1 cellular context compared by ENCODE assay signal in the genomic region with DNA sequence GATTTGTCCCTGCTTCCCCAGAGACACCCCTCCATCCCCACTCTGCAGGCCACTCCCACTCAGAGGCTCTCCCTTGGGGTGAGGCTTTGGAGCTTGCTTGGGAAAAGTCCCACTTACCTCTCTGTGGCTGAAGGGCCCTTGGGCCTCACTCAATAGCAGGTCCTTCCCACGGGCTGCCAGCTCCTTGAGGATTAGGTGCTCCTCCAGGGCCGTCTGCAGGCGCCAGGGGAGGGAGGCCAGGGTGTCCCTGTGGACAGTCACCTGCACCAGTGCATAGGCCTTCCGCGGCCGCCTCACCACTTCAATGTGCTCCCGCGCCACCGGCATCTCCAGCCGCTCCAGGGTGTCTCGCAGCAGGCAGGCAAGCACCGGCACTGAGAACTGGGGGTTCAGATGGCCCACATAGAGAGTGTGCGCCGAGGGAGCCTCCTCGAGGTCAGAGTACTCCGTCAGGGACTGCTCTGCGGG.
TF ChIP-seq lines count a peak whose summit lies in the region.

No MANE protein-coding gene starts in this region.

TF ChIP-seq in HepG2, 621 proteins besides CTCF, POLR2A, EP300 and RAD21 (continued from another document):
- TF ChIP-seq, protein P1, sequence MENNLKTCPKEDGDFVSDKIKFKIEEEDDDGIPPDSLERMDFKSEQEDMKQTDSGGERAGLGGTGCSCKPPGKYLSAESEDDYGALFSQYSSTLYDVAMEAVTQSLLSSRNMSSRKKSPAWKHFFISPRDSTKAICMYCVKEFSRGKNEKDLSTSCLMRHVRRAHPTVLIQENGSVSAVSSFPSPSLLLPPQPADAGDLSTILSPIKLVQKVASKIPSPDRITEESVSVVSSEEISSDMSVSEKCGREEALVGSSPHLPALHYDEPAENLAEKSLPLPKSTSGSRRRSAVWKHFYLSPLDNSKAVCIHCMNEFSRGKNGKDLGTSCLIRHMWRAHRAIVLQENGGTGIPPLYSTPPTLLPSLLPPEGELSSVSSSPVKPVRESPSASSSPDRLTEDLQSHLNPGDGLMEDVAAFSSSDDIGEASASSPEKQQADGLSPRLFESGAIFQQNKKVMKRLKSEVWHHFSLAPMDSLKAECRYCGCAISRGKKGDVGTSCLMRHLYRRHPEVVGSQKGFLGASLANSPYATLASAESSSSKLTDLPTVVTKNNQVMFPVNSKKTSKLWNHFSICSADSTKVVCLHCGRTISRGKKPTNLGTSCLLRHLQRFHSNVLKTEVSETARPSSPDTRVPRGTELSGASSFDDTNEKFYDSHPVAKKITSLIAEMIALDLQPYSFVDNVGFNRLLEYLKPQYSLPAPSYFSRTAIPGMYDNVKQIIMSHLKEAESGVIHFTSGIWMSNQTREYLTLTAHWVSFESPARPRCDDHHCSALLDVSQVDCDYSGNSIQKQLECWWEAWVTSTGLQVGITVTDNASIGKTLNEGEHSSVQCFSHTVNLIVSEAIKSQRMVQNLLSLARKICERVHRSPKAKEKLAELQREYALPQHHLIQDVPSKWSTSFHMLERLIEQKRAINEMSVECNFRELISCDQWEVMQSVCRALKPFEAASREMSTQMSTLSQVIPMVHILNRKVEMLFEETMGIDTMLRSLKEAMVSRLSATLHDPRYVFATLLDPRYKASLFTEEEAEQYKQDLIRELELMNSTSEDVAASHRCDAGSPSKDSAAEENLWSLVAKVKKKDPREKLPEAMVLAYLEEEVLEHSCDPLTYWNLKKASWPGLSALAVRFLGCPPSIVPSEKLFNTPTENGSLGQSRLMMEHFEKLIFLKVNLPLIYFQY (CRISPR knock-in tag; IDR thresholded peaks at IDR 0.05; ENCODE audit: borderline replicate concordance), result no peak
